In genomic region chrX:152444338-152444737, GRCh38 we compare ENCODE assay signal across 1 cellular context.
TF ChIP-seq lines count a peak whose summit lies in the region.

No MANE protein-coding gene starts in this region.

TF ChIP-seq in K562, 482 proteins besides CTCF, POLR2A, EP300 and RAD21 (continued from another document):
- TF ChIP-seq ZNF384 (IDR thresholded peaks at IDR 0.05; ENCODE audit: low read depth, low read length), result no peak
- TF ChIP-seq TEAD4 (IDR thresholded peaks at IDR 0.05; ENCODE audit: low read length), result peak; percentile 59
- TF ChIP-seq TEAD4 (CRISPR knock-in tag; IDR thresholded peaks at IDR 0.05; ENCODE audit: borderline replicate concordance), result no peak
- peak; percentile 78 for TF ChIP-seq CBFA2T3 (IDR thresholded peaks at IDR 0.05)
- 0 out of 2 replicates have a peak, but pooled peaks have one; percentile 21 for TF ChIP-seq FOXM1 (IDR thresholded peaks at IDR 0.05; ENCODE audit: low read depth)
- TF ChIP-seq FOXM1 (CRISPR knock-in tag; IDR thresholded peaks at IDR 0.05; ENCODE audit: low read depth), result no peak
- peak; percentile 85 for TF ChIP-seq CEBPB (tag; IDR thresholded peaks at IDR 0.05)
- TF ChIP-seq, protein P1, sequence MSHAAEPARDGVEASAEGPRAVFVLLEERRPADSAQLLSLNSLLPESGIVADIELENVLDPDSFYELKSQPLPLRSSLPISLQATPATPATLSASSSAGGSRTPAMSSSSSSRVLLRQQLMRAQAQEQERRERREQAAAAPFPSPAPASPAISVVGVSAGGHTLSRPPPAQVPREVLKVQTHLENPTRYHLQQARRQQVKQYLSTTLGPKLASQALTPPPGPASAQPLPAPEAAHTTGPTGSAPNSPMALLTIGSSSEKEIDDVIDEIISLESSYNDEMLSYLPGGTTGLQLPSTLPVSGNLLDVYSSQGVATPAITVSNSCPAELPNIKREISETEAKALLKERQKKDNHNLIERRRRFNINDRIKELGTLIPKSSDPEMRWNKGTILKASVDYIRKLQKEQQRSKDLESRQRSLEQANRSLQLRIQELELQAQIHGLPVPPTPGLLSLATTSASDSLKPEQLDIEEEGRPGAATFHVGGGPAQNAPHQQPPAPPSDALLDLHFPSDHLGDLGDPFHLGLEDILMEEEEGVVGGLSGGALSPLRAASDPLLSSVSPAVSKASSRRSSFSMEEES (CRISPR knock-in tag; IDR thresholded peaks at IDR 0.05), result peak; percentile 17; the same call in 1 of the 2 replicates
- TF ChIP-seq RBM14 (IDR thresholded peaks at IDR 0.05; ENCODE audit: borderline replicate concordance, insufficient read depth, low read depth, low read length), result no peak
- TF ChIP-seq PHTF2 (CRISPR knock-in tag; IDR thresholded peaks at IDR 0.05), result no peak
- 0 out of 2 replicates have a peak, but pooled peaks have one; percentile 22 for TF ChIP-seq SMARCA4 (IDR thresholded peaks at IDR 0.05)
- TF ChIP-seq NR1H2 (CRISPR knock-in tag; IDR thresholded peaks at IDR 0.05), result no peak
